Comparison of ENCODE assay signal across 8 cellular contexts in genomic region chr14:69077185-69077584, GRCh38.
DNase-seq lines count a peak whose midpoint lies in the region; ATAC-seq and TF ChIP-seq lines count a peak whose summit lies in the region.
"Not testable (repeated sequence)": the region's sequence is repeated elsewhere in the genome, so short reads cannot be mapped to it uniquely, and the experiment has no call there.

No MANE protein-coding gene starts in this region.

- not testable (repeated sequence) for H3K9me3 Mint-ChIP-seq in Caco-2 (ENCODE audit: unreplicated experiment)

- not testable (repeated sequence) for H3K9ac ChIP-seq in mammary epithelial cell (ENCODE audit: insufficient read depth, low read length)

- H3K27me3 Mint-ChIP-seq in Caco-2 (ENCODE audit: insufficient read depth, unreplicated experiment) = not testable (repeated sequence)

- not testable (repeated sequence) for H3K4me3 Mint-ChIP-seq in Caco-2 (ENCODE audit: unreplicated experiment)

- dilution Hi-C loops in mammary epithelial cell (cut with HindIII; ENCODE audit: low sequenced_read_pairs) = loop anchor here (25.0 kb wide), 1 partner anchor 215 kb away; no protein-coding TSS in a partner anchor

- H3K4me1 ChIP-seq in Caco-2 (peaks cover 56% of the 10 kb centered on the region), PC-9 (replicated peaks; ENCODE audit: insufficient read depth) (peaks cover 47% of the 10 kb centered on the region), mammary epithelial cell (ENCODE audit: insufficient read depth, low read length) (peaks cover 29% of the 10 kb centered on the region), esophagus muscularis mucosa (peaks cover 24 to 47% (median 40%) of the 10 kb centered on the region in 4 donors), lower lobe of right lung (peaks cover 21% of the 10 kb centered on the region), osteoblast (ENCODE audit: insufficient read depth, low read length) (peaks cover 31% of the 10 kb centered on the region), stomach (peaks cover 16 to 55% (median 27%) of the 10 kb centered on the region in 4 donors)
- not testable (repeated sequence) for H3K4me1 ChIP-seq in aorta (ENCODE audit: control insufficient read depth in 1 of 2, insufficient read depth in 2 of 2, low read length in 2 of 2)

- WGBS in mammary epithelial cell (ENCODE audit: low coverage, missing lambda C conversion rate) = 91% methylated on average over 4 of the region's 5 CpGs
- 92% methylated on average over 5 of the region's 5 CpGs for WGBS in esophagus muscularis mucosa
- WGBS in stomach, 5 donors = 94 to 98% (median 96%) methylated on average over 5 of the region's 5 CpGs
- WGBS in aorta, 2 donors = 91% methylated on average over 5 of the region's 5 CpGs

- H2AFZ ChIP-seq in PC-9; mammary epithelial cell (ENCODE audit: low read depth, low read length); osteoblast (ENCODE audit: low read length): not testable (repeated sequence)

- H3K4me2 ChIP-seq in PC-9 (peak overlapping the region; percentile 30), mammary epithelial cell (ENCODE audit: insufficient read depth, low read depth, low read length) (peak overlapping the region; percentile 62)
- not testable (repeated sequence) for H3K4me2 ChIP-seq in osteoblast (ENCODE audit: insufficient read depth, low read length)

- not testable (repeated sequence) for H3K27me3 ChIP-seq in Caco-2 (replicated peaks; ENCODE audit: control insufficient read depth, insufficient read depth, low read length); PC-9 (ENCODE audit: insufficient read depth, low read depth); mammary epithelial cell (ENCODE audit: insufficient read depth, low read length); esophagus muscularis mucosa; lower lobe of right lung (ENCODE audit: low read depth); osteoblast (ENCODE audit: insufficient read depth, low read length); stomach; aorta (ENCODE audit: control insufficient read depth in 1 of 2, insufficient read depth in 2 of 2, low read length in 1 of 2)

- H3K27ac Mint-ChIP-seq in Caco-2 (ENCODE audit: unreplicated experiment) = peak overlapping the region; percentile 18

- in situ Hi-C loops in mammary epithelial cell (cut with MboI; ENCODE audit: low sequenced_read_pairs in 2 of 2) = loop anchor here in 1 of 2 donors (25.0 kb wide), 1 partner anchor 165 kb away; no protein-coding TSS in a partner anchor

- DNase-seq in Caco-2; PC-9; mammary epithelial cell; esophagus muscularis mucosa (ENCODE audit: extremely low spot score); lower lobe of right lung; osteoblast (ENCODE audit: insufficient read length, low spot score, missing footprints); stomach; aorta: not testable (repeated sequence)

- not testable (repeated sequence) for BruUV-seq in Caco-2 (replicated peaks; lab: Mats Ljungman, UMichigan); mammary epithelial cell (replicated peaks; lab: Mats Ljungman, UMichigan)
- TSS peak; percentile 16 for BruUV-seq in PC-9 (replicated peaks; lab: Mats Ljungman, UMichigan)

- H3K27ac ChIP-seq in PC-9 (peak overlapping the region; percentile 77), mammary epithelial cell (ENCODE audit: insufficient read depth, low read depth, low read length) (peak overlapping the region; percentile 25), esophagus muscularis mucosa (replicated peaks in 1 of 4) (peak overlapping the region; percentile 81 to 90 (median 85)), lower lobe of right lung (peak overlapping the region; percentile 25), osteoblast (ENCODE audit: low read depth, low read length) (peak overlapping the region; percentile 92), stomach (peak overlapping the region in 4 of 5 donors; percentile 71 to 82 (median 78)), aorta (ENCODE audit: low read depth in 1 of 2, low read length in 2 of 2) (peak overlapping the region; percentile 86 to 96)

- H3K4me1 Mint-ChIP-seq in Caco-2 (ENCODE audit: low read depth, unreplicated experiment) = peaks cover 43% of the 10 kb centered on the region

- not testable (repeated sequence) for H4K20me1 ChIP-seq in PC-9 (ENCODE audit: insufficient read depth); mammary epithelial cell (ENCODE audit: insufficient read depth, low read length); osteoblast (ENCODE audit: insufficient read depth, low read length)

- CTCF ChIA-PET in Caco-2 (lab: Charles Lee) (interaction anchor here (0.6 kb wide), 1 partner anchor 27 kb away, joined by 3 read pairs; no protein-coding TSS in a partner anchor), PC-9 (lab: Charles Lee) (interaction anchor here (0.5 to 0.7 kb wide), 2 partner anchors 41 to 142 kb away, joined by 3 to 4 read pairs; no protein-coding TSS in a partner anchor)
- CTCF ChIA-PET in mammary epithelial cell (lab: Charles Lee; ENCODE audit: low non-redundant PET) = not testable (repeated sequence)

- H3K36me3 ChIP-seq in Caco-2 (ENCODE audit: control insufficient read depth, insufficient read depth, low read length); PC-9 (ENCODE audit: low read depth); mammary epithelial cell (ENCODE audit: insufficient read depth, low read length); aorta (ENCODE audit: control insufficient read depth in 1 of 2, insufficient read depth in 2 of 2, low read length in 1 of 2): not testable (repeated sequence)
- H3K36me3 ChIP-seq in esophagus muscularis mucosa (peaks cover 0 to 41% (median 20%) of the 10 kb centered on the region in 4 donors), lower lobe of right lung (peaks cover 50% of the 10 kb centered on the region), osteoblast (ENCODE audit: insufficient read depth, low read length) (peaks cover 21% of the 10 kb centered on the region), stomach (peaks cover 5 to 46% (median 39%) of the 10 kb centered on the region in 4 donors)

- not testable (repeated sequence) for H3K9me2 ChIP-seq in PC-9 (ENCODE audit: insufficient read depth)

- peaks cover 15% of the 10 kb centered on the region; the same call in 1 of the 2 replicates for H3K79me2 ChIP-seq in PC-9 (ENCODE audit: low read depth)
- not testable (repeated sequence) for H3K79me2 ChIP-seq in mammary epithelial cell (ENCODE audit: insufficient read depth, low read length)
- H3K79me2 ChIP-seq in osteoblast (ENCODE audit: insufficient read depth, low read length) = peaks cover 11% of the 10 kb centered on the region

- TF ChIP-seq CTCF in Caco-2 (IDR thresholded peaks at IDR 0.05; ENCODE audit: insufficient read depth in 1 of 2, low read depth in 1 of 2, low read length in 1 of 2, severe bottlenecking in 1 of 2, unreplicated experiment in 1 of 2); PC-9 (conservative IDR thresholded peaks at IDR 0.05); mammary epithelial cell (conservative IDR thresholded peaks at IDR 0.05 in 1 of 2, IDR thresholded peaks at IDR 0.05 in 1 of 2; ENCODE audit: extremely low read depth in 1 of 2, insufficient read depth in 1 of 2, low read depth in 1 of 2, low read length in 2 of 2); esophagus muscularis mucosa (IDR thresholded peaks at IDR 0.05); lower lobe of right lung (IDR thresholded peaks at IDR 0.05); osteoblast (IDR thresholded peaks at IDR 0.05; ENCODE audit: extremely low read depth, low read depth, low read length); stomach (IDR thresholded peaks at IDR 0.05): not testable (repeated sequence)

- not testable (repeated sequence) for H3K9me3 ChIP-seq in Caco-2; PC-9 (ENCODE audit: insufficient read depth, low read depth); mammary epithelial cell (replicated peaks; ENCODE audit: insufficient read depth, low read length); esophagus muscularis mucosa; lower lobe of right lung; osteoblast (ENCODE audit: low read depth, low read length); stomach; aorta (ENCODE audit: control insufficient read depth, low read length)

- intact Hi-C loops in Caco-2 (cut with micrococcal nuclease; ENCODE audit: unreplicated experiment) (loop anchor here (5.0 kb wide), 1 partner anchor 100 kb away; the partner anchor contains the start of gene ACTN1), aorta (cut with DNase I) (loop anchor here in 1 of 2 donors (5.0 kb wide), 1 partner anchor 35 kb away; no protein-coding TSS in a partner anchor)
- intact Hi-C loops in PC-9 (cut with micrococcal nuclease; ENCODE audit: unreplicated experiment); mammary epithelial cell (cut with micrococcal nuclease); esophagus muscularis mucosa (cut with DNase I); lower lobe of right lung (cut with DNase I); stomach (cut with DNase I; ENCODE audit: low total_unique reads): not testable (repeated sequence)

- peaks cover 39% of the 10 kb centered on the region for H3K36me3 Mint-ChIP-seq in Caco-2 (ENCODE audit: insufficient read depth, unreplicated experiment)

- TF ChIP-seq POLR2A in esophagus muscularis mucosa (IDR thresholded peaks at IDR 0.05; ENCODE audit: low read depth); stomach (IDR thresholded peaks at IDR 0.05): not testable (repeated sequence)

- H3F3A ChIP-seq in PC-9 (ENCODE audit: insufficient read depth, low read depth) = peaks cover 33% of the 10 kb centered on the region

- H3K4me3 ChIP-seq in Caco-2 (ENCODE audit: low read depth, low read length); PC-9; mammary epithelial cell (replicated peaks in 1 of 3; ENCODE audit: insufficient read depth in 1 of 3, low read depth in 2 of 3, low read length in 3 of 3); esophagus muscularis mucosa; lower lobe of right lung; osteoblast (ENCODE audit: insufficient read depth, low read length); stomach; aorta (ENCODE audit: low read length in 2 of 2): not testable (repeated sequence)

- not testable (repeated sequence) for ATAC-seq in lower lobe of right lung; aorta (ENCODE audit: low FRiP score)

- POLR2A ChIA-PET in Caco-2 (lab: Charles Lee) = not testable (repeated sequence)
- POLR2A ChIA-PET in PC-9 (lab: Charles Lee; ENCODE audit: unreplicated experiment) = interaction anchor here (0.5 to 0.7 kb wide), 3 partner anchors 21 to 135 kb away, joined by 3 to 5 read pairs (median 4); no protein-coding TSS in a partner anchor

- not testable (repeated sequence) for TF ChIP-seq EP300 in esophagus muscularis mucosa (IDR thresholded peaks at IDR 0.05); stomach (IDR thresholded peaks at IDR 0.05)

Comparison
In these comparisons a context has a peak if more than half of its experiments do, and no peak if none do; other contexts are left out.
1. H3K27ac ChIP-seq: peak in every context shown above with its lines; median percentile 92 in osteoblast; 91 in aorta; 85 in esophagus muscularis mucosa; 78 in stomach; 77 in PC-9; 25 in mammary epithelial cell; 25 in lower lobe of right lung.